13 cellular contexts compared by ENCODE assay signal in the genomic region with DNA sequence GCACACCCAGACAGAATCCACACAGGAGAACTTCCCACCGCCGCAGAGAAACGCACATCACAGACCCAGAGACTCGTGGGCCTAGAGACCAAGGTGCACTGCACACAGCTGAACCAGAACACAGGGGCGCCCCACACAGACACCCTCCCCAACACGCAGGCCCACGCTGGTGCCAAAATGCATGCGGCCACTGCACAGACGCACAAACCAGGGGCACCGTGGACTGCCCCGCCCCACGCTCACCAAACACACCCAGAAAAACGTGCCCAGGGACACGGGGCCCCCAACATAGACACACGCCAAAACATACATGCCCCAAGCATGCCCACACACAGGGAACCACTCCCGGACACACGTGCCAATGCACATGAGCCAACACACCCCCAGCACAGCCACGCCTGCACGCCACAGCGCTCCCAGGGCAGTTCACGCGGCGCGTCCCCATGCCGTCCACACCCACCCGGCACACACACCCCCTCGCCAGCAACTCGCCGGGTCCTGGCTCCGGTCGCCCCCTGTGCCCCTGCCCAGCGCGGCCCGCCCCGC. TPM values are rescaled to one million over a fixed set of nuclear protein-coding genes. Genes with fewer than 3 reads are reported as not detected.
DNase-seq lines count a peak whose midpoint lies in the region; ATAC-seq and TF ChIP-seq lines count a peak whose summit lies in the region.
"Had no signal": no experiment of that assay in that cellular context is flagged by ENCODE, and none has a peak within 500 bp of the region (broad histone marks: within the 10 kb centered on the region; RNA-seq: fewer than 3 reads in every experiment).

No MANE protein-coding gene starts in this region.

- peak overlapping the region in 1 of 2 experiments; percentile 51; a peak in 2 of 4 replicates for H3K4me3 ChIP-seq in SK-N-SH (ENCODE audit: low read depth in 2 of 2, low read length in 1 of 2)
- peak overlapping the region; percentile 69 for H3K4me3 ChIP-seq in skeletal muscle satellite cell (ENCODE audit: low read length)
- H3K4me3 ChIP-seq: right lobe of liver, thyroid gland had no signal

- peaks cover 27% of the 10 kb centered on the region for H3K4me1 Mint-ChIP-seq in activated B cell treated with CpG ODN at 0.5 μM for 24 hours

- POLR2A ChIA-PET in SK-N-SH (lab: Yijun Ruan, JAX) (no interaction called here), activated B cell treated with CpG ODN at 0.5 μM for 24 hours (lab: Charles Lee) (no interaction called here)

- no peak overlapping the region for H2AFZ ChIP-seq in SK-N-SH (ENCODE audit: low read depth)

- TF ChIP-seq POLR2A in erythroblast (IDR thresholded peaks at IDR 0.05; ENCODE audit: low read length): no peak

- ATAC-seq in SK-N-SH treated with all-trans-retinoic acid at 6 μM for 48 hours: no peak
- ATAC-seq in activated B cell treated with CpG ODN at 0.5 μM for 24 hours (ENCODE audit: low read depth): no peak
- ATAC-seq in foreskin keratinocyte: peak; percentile 25
- ATAC-seq in HG03095 (IDR thresholded peaks at IDR 0.05; ENCODE audit: unreplicated experiment): no peak

- 82% methylated on average over 9 of the region's 35 CpGs for WGBS in SK-N-SH (ENCODE audit: low lambda C conversion rate)

- no peaks in the 10 kb centered on the region for H3F3A ChIP-seq in SK-N-SH (replicated peaks; ENCODE audit: insufficient read depth)

- no peak overlapping the region for H3K9ac ChIP-seq in SK-N-SH
- no peak overlapping the region for H3K9ac ChIP-seq in skeletal muscle satellite cell (ENCODE audit: low read depth, low read length)

- H3K9me3 ChIP-seq in SK-N-SH: no peaks in the 10 kb centered on the region
- H3K9me3 ChIP-seq in skeletal muscle satellite cell (replicated peaks; ENCODE audit: low read length): no peaks in the 10 kb centered on the region
- H3K9me3 ChIP-seq: right lobe of liver, thyroid gland had no signal

- CTCF ChIA-PET in SK-N-SH (lab: Yijun Ruan, JAX) (interaction anchor here (1.3 kb wide), 1 partner anchor 103 kb away, joined by 4 read pairs; no protein-coding TSS in a partner anchor), activated B cell treated with CpG ODN at 0.5 μM for 24 hours (lab: Charles Lee) (no interaction called here)

- H3K4me1 ChIP-seq in SK-N-SH (ENCODE audit: control insufficient read depth in 1 of 2, insufficient read depth in 2 of 2, low read depth in 1 of 2, low read length in 1 of 2) (peaks cover 0 to 4% of the 10 kb centered on the region in 2 experiments; a peak in 1 of 4 replicates), foreskin keratinocyte (no peaks in the 10 kb centered on the region), skeletal muscle satellite cell (ENCODE audit: control insufficient read depth, insufficient read depth, low read length) (peaks cover 19% of the 10 kb centered on the region)
- H3K4me1 ChIP-seq: thyroid gland had no signal

- intact Hi-C loops in activated B cell treated with CpG ODN at 0.5 μM for 24 hours (cut with micrococcal nuclease): no loop called here

- no peaks in the 10 kb centered on the region for H3K36me3 Mint-ChIP-seq in activated B cell treated with CpG ODN at 0.5 μM for 24 hours (ENCODE audit: low read depth)

- DNase-seq in SK-N-SH (no peak), activated B cell treated with CpG ODN at 0.5 μM for 24 hours (no peak), foreskin keratinocyte (peak in 1 of 2 donors; percentile 21), NCI-H69 (lab: John Stamatoyannopoulos, UW) (no peak), erythroblast (lab: John Stamatoyannopoulos, UW) (no peak)
- DNase-seq: activated effector memory CD4-positive, alpha-beta T cell treated with anti-CD3 and anti-CD28 coated beads, Interleukin-2, amount 50 U/mL, for 16 hours; MM.1S; right lobe of liver; thyroid gland had no signal

- peaks cover 66% of the 10 kb centered on the region for H3K27me3 Mint-ChIP-seq in activated B cell treated with CpG ODN at 0.5 μM for 24 hours

- H3K9me3 Mint-ChIP-seq in activated B cell treated with CpG ODN at 0.5 μM for 24 hours: no peaks in the 10 kb centered on the region

- H3K27me3 ChIP-seq in SK-N-SH (ENCODE audit: insufficient read depth): peaks cover 5% of the 10 kb centered on the region; the same call in 1 of the 2 replicates
- peaks cover 50% of the 10 kb centered on the region for H3K27me3 ChIP-seq in foreskin keratinocyte
- H3K27me3 ChIP-seq in skeletal muscle satellite cell (ENCODE audit: control insufficient read depth, insufficient read depth, low read length): peaks cover 36% of the 10 kb centered on the region
- H3K27me3 ChIP-seq: thyroid gland had no signal

- H3K27ac ChIP-seq in SK-N-SH (ENCODE audit: low read depth in 2 of 2, low read length in 1 of 2): no peak overlapping the region
- H3K27ac ChIP-seq in foreskin keratinocyte: no peak overlapping the region
- H3K27ac ChIP-seq: 22Rv1, right lobe of liver, thyroid gland had no signal

- H3K4me2 ChIP-seq in SK-N-SH: peak overlapping the region; percentile 78; the same call in 1 of the 2 replicates
- H3K4me2 ChIP-seq in skeletal muscle satellite cell (ENCODE audit: low read length): peak overlapping the region; percentile 89

- no peak for TF ChIP-seq EP300 in SK-N-SH (IDR thresholded peaks at IDR 0.05; ENCODE audit: borderline replicate concordance in 1 of 2, low read depth in 1 of 2, low read length in 1 of 2)

- TF ChIP-seq RAD21 in SK-N-SH (IDR thresholded peaks at IDR 0.05; ENCODE audit: low read length): no peak

- peak overlapping the region; percentile 70 for H3K4me3 Mint-ChIP-seq in activated B cell treated with CpG ODN at 0.5 μM for 24 hours

- TF ChIP-seq CTCF in SK-N-SH (IDR thresholded peaks at IDR 0.05): no peak
- no peak for TF ChIP-seq CTCF in activated B cell treated with CpG ODN at 0.5 μM for 24 hours (IDR thresholded peaks at IDR 0.05)
- no peak for TF ChIP-seq CTCF in foreskin keratinocyte (conservative IDR thresholded peaks at IDR 0.05)

- no peaks in the 10 kb centered on the region for H3K9me2 ChIP-seq in SK-N-SH

- H3K27ac Mint-ChIP-seq in activated B cell treated with CpG ODN at 0.5 μM for 24 hours: no peak overlapping the region

- H3K36me3 ChIP-seq in SK-N-SH (replicated peaks in 1 of 2; ENCODE audit: control insufficient read depth in 1 of 2, insufficient read depth in 2 of 2, low read length in 1 of 2) (no peaks in the 10 kb centered on the region), skeletal muscle satellite cell (ENCODE audit: insufficient read depth, low read length) (no peaks in the 10 kb centered on the region)
- H3K36me3 ChIP-seq: right lobe of liver, thyroid gland had no signal

- H3K79me2 ChIP-seq in SK-N-SH (ENCODE audit: insufficient read depth): no peaks in the 10 kb centered on the region

- H4K20me1 ChIP-seq in SK-N-SH (ENCODE audit: insufficient read depth): no peaks in the 10 kb centered on the region

TF ChIP-seq in SK-N-SH, 30 proteins besides CTCF, POLR2A, EP300 and RAD21:
- TF ChIP-seq NRF1 (IDR thresholded peaks at IDR 0.05; ENCODE audit: low read depth, low read length) (no peak), RFX5 (IDR thresholded peaks at IDR 0.05; ENCODE audit: low read length) (no peak)

TF ChIP-seq in SK-N-SH treated with all-trans-retinoic acid at 6 μM for 48 hours, 23 proteins besides CTCF, POLR2A, EP300 and RAD21:
- TF ChIP-seq TCF4 (CRISPR knock-in tag; IDR thresholded peaks at IDR 0.05; ENCODE audit: borderline replicate concordance): no peak
- TF ChIP-seq ZNF8 (CRISPR knock-in tag; IDR thresholded peaks at IDR 0.05): no peak
- TF ChIP-seq BACH2 (CRISPR knock-in tag; IDR thresholded peaks at IDR 0.05; ENCODE audit: borderline replicate concordance): no peak
- TF ChIP-seq ISL1 (CRISPR knock-in tag; IDR thresholded peaks at IDR 0.05): no peak
- TF ChIP-seq, protein P1, sequence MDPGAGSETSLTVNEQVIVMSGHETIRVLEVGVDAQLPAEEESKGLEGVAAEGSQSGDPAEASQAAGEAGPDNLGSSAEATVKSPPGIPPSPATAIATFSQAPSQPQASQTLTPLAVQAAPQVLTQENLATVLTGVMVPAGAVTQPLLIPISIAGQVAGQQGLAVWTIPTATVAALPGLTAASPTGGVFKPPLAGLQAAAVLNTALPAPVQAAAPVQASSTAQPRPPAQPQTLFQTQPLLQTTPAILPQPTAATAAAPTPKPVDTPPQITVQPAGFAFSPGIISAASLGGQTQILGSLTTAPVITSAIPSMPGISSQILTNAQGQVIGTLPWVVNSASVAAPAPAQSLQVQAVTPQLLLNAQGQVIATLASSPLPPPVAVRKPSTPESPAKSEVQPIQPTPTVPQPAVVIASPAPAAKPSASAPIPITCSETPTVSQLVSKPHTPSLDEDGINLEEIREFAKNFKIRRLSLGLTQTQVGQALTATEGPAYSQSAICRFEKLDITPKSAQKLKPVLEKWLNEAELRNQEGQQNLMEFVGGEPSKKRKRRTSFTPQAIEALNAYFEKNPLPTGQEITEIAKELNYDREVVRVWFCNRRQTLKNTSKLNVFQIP (CRISPR knock-in tag; IDR thresholded peaks at IDR 0.05; ENCODE audit: borderline replicate concordance, low read depth): no peak
- no peak for TF ChIP-seq RARB (CRISPR knock-in tag; IDR thresholded peaks at IDR 0.05)
- no peak for TF ChIP-seq GLIS3 (CRISPR knock-in tag; IDR thresholded peaks at IDR 0.05)
TF ChIP-seq in SK-N-SH treated with all-trans-retinoic acid at 6 μM for 48 hours: peak in this region for 0.

RNA-seq across cellular contexts. Expression of gene ELFN2, which starts 7.8 kb away (rescaled TPM):
- polyA plus RNA-seq in SK-N-SH (2012; rRNA removed) (2.4 and 2.8 TPM in 2 replicates), foreskin keratinocyte (0.44 and 0.46 TPM in 2 replicates)
- 1.0 and 1.4 TPM in 2 replicates for polyA plus RNA-seq in SK-N-SH (2012; cell fraction: cytosol; rRNA removed)
- polyA plus RNA-seq in SK-N-SH (2012; cell fraction: nucleus; rRNA removed): 10.1 and 10.5 TPM in 2 replicates
- total RNA-seq in activated B cell treated with CpG ODN at 0.5 μM for 24 hours (not detected in 2 replicates), foreskin keratinocyte (0.88 and 0.95 TPM in 2 replicates)
- total RNA-seq in skeletal muscle satellite cell (2012; rRNA removed): 0.22 and 2.0 TPM in 2 replicates
